ENCODE assay signal across 16 cellular contexts in the genomic region with DNA sequence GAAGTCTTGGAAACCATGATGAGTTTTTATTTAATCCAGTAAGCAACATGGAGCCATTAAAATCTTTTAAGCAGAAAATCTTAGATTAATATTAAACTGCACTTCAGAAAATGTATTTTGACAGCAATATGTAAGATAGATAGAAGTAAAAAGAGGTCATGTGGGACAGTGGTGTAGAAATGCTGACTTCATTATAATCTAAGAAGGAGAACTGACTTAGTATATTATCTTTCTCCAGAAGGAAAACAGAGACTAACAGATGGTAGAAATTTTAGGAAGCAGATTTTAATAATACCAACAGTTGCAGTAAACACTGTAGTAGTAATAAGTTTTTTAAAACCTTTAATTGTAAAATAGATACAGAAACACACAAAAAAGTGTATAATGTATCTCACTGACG.
"Had no signal": no experiment of that assay in that cellular context is flagged by ENCODE, and none has a peak within 500 bp of the region (broad histone marks: within the 10 kb centered on the region; RNA-seq: fewer than 3 reads in every experiment).

No MANE protein-coding gene starts in this region.

- DNase-seq: activated CD4-positive, alpha-beta T cell treated with anti-CD3 and anti-CD28 coated beads, Interleukin-2, amount 50 U/mL, for 1 hour; activated naive CD4-positive, alpha-beta T cell treated with anti-CD3 and anti-CD28 coated beads, Interleukin-2, amount 50 U/mL, for 16 hours; activated T-cell treated with anti-CD3 and anti-CD28 coated beads for 4 hours; cortex of kidney; effector memory CD4-positive, alpha-beta T cell; left colon; nucleus accumbens; psoas muscle; stimulated activated CD4-positive, alpha-beta T cell treated with anti-CD3 and anti-CD28 coated beads, Interleukin-15, amount 100 ng/mL, for 24 hours; stimulated activated CD4-positive, alpha-beta T cell treated with anti-CD3 and anti-CD28 coated beads, Interleukin-4, amount 100 ng/mL, for 24 hours; T-helper 2 cell had no signal

- ATAC-seq: activated T-helper 17 cell treated with anti-CD3 and anti-CD28 coated beads, Interleukin-2, amount 50 U/mL, for 72 hours; left colon; natural killer cell treated with Interleukin-12 subunit alpha and Interleukin-12 subunit beta and Interleukin-15 and Interleukin-18, amount 100 ng/mL, for 72 hours; psoas muscle had no signal

- H3K27ac ChIP-seq: epithelial cell of prostate, psoas muscle had no signal

- H3K36me3 Mint-ChIP-seq: memory B cell had no signal

- H3K4me3 Mint-ChIP-seq: activated T-helper 17 cell treated with anti-CD3 and anti-CD28 coated beads, Interleukin-2, amount 50 U/mL, for 72 hours; memory B cell; natural killer cell treated with Interleukin-12 subunit alpha and Interleukin-12 subunit beta and Interleukin-15 and Interleukin-18, amount 100 ng/mL, for 72 hours; stimulated activated naive CD8-positive, alpha-beta T cell treated with anti-CD3 and anti-CD28 coated beads, Interleukin-15, Interleukin-2, amounts not matched to agents 100 ng/mL and 50 ng/mL, for 24 hours had no signal

- H3K9me3 ChIP-seq: psoas muscle had no signal

- H3K4me3 ChIP-seq: psoas muscle had no signal

- H3K4me1 ChIP-seq: psoas muscle had no signal

- H3K27me3 Mint-ChIP-seq: memory B cell; stimulated activated naive CD8-positive, alpha-beta T cell treated with anti-CD3 and anti-CD28 coated beads, Interleukin-15, Interleukin-2, amounts not matched to agents 100 ng/mL and 50 ng/mL, for 24 hours had no signal

- H3K4me1 Mint-ChIP-seq: activated T-helper 17 cell treated with anti-CD3 and anti-CD28 coated beads, Interleukin-2, amount 50 U/mL, for 72 hours had no signal

- H3K9me3 Mint-ChIP-seq: activated T-helper 17 cell treated with anti-CD3 and anti-CD28 coated beads, Interleukin-2, amount 50 U/mL, for 72 hours; memory B cell; stimulated activated naive CD8-positive, alpha-beta T cell treated with anti-CD3 and anti-CD28 coated beads, Interleukin-15, Interleukin-2, amounts not matched to agents 100 ng/mL and 50 ng/mL, for 24 hours had no signal

- H3K27ac Mint-ChIP-seq: activated T-helper 17 cell treated with anti-CD3 and anti-CD28 coated beads, Interleukin-2, amount 50 U/mL, for 72 hours; memory B cell; natural killer cell treated with Interleukin-12 subunit alpha and Interleukin-12 subunit beta and Interleukin-15 and Interleukin-18, amount 100 ng/mL, for 72 hours; stimulated activated naive CD8-positive, alpha-beta T cell treated with anti-CD3 and anti-CD28 coated beads, Interleukin-15, Interleukin-2, amounts not matched to agents 100 ng/mL and 50 ng/mL, for 24 hours had no signal
